ENCODE assay signal across 22 cellular contexts in the genomic region with DNA sequence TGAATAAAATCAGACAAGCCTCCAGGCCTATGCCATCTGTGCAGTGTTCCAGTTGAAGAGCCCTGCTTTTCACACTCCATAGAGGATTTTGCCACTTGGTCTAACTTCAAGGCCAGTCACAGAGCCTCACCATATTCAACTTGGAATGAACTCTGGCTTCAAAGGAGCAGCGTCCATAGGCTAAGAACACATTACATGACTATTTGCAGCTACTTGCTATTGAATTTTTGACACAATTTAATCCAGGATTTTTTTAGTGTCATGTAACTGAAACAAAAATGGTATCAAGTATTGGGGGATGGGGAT. TPM values are rescaled to one million over a fixed set of nuclear protein-coding genes. Genes with fewer than 3 reads are reported as not detected.
DNase-seq lines count a peak whose midpoint lies in the region; ATAC-seq and TF ChIP-seq lines count a peak whose summit lies in the region.
"Had no signal": no experiment of that assay in that cellular context is flagged by ENCODE, and none has a peak within 500 bp of the region (broad histone marks: within the 10 kb centered on the region; RNA-seq: fewer than 3 reads in every experiment).

No MANE protein-coding gene starts in this region.

- TF ChIP-seq CTCF in DND-41 (IDR thresholded peaks at IDR 0.05; ENCODE audit: borderline replicate concordance, extremely low read depth, low read length, poor library complexity, severe bottlenecking) (no peak), dorsolateral prefrontal cortex (IDR thresholded peaks at IDR 0.05 in 54 of 56, conservative IDR thresholded peaks at IDR 0.05 in 2 of 56; ENCODE audit: low read depth in 1 of 56, partially characterized antibody in 56 of 56) (no peak)

- ATAC-seq in DND-41 (ENCODE audit: insufficient read depth, low read depth): no peak
- no peak for ATAC-seq in stimulated activated memory B cell treated with anti-CD40 and anti-IgM and Interleukin-4, amounts not matched to agents 10 μg/mL and 1 μg/mL and 100 μg/mL, for 72 hours
- no peak for ATAC-seq in GM18870 (IDR thresholded peaks at IDR 0.05; ENCODE audit: unreplicated experiment)

- in situ Hi-C loops in HAP-1 (cut with MboI; ENCODE audit: low sequenced_read_pairs): no loop called here

- H3K79me2 ChIP-seq in DND-41 (ENCODE audit: insufficient read depth, low read length): peaks cover 39% of the 10 kb centered on the region

- peak overlapping the region; percentile 14; the same call in 1 of the 2 replicates for H2AFZ ChIP-seq in DND-41 (ENCODE audit: low read depth, low read length)

- peaks cover 20% of the 10 kb centered on the region for H3K9me3 Mint-ChIP-seq in activated CD4-positive, alpha-beta memory T cell treated with anti-CD3 and anti-CD28 coated beads for 36 hours
- H3K9me3 Mint-ChIP-seq in activated CD4-positive, alpha-beta memory T cell treated with anti-CD3 and anti-CD28 coated beads, Interleukin-2, amount 10 ng/mL, durations not matched to agents 7 days and 5 days: peaks cover 21% of the 10 kb centered on the region
- peaks cover 20% of the 10 kb centered on the region for H3K9me3 Mint-ChIP-seq in activated naive CD8-positive, alpha-beta T cell treated with anti-CD3 and anti-CD28 coated beads for 36 hours
- H3K9me3 Mint-ChIP-seq in stimulated activated memory B cell treated with anti-CD40 and anti-IgM and Interleukin-4, amounts not matched to agents 10 μg/mL and 1 μg/mL and 100 μg/mL, for 72 hours: peaks cover 12% of the 10 kb centered on the region

- peaks cover 53% of the 10 kb centered on the region for H3K4me1 Mint-ChIP-seq in activated CD4-positive, alpha-beta memory T cell treated with anti-CD3 and anti-CD28 coated beads for 36 hours (ENCODE audit: low read depth)
- peaks cover 39% of the 10 kb centered on the region for H3K4me1 Mint-ChIP-seq in activated CD4-positive, alpha-beta memory T cell treated with anti-CD3 and anti-CD28 coated beads, Interleukin-2, amount 10 ng/mL, durations not matched to agents 7 days and 5 days
- H3K4me1 Mint-ChIP-seq in activated naive CD8-positive, alpha-beta T cell treated with anti-CD3 and anti-CD28 coated beads for 36 hours: peaks cover 52% of the 10 kb centered on the region
- peaks cover 45% of the 10 kb centered on the region for H3K4me1 Mint-ChIP-seq in stimulated activated memory B cell treated with anti-CD40 and anti-IgM and Interleukin-4, amounts not matched to agents 10 μg/mL and 1 μg/mL and 100 μg/mL, for 72 hours

- H3K4me1 ChIP-seq in DND-41 (ENCODE audit: insufficient read depth, low read length): peaks cover 46% of the 10 kb centered on the region
- no peaks in the 10 kb centered on the region for H3K4me1 ChIP-seq in HAP-1
- H3K4me1 ChIP-seq: prostate gland, SJSA1 had no signal

- H3K27ac Mint-ChIP-seq in activated CD4-positive, alpha-beta memory T cell treated with anti-CD3 and anti-CD28 coated beads for 36 hours: peak overlapping the region; percentile 76
- H3K27ac Mint-ChIP-seq in activated CD4-positive, alpha-beta memory T cell treated with anti-CD3 and anti-CD28 coated beads, Interleukin-2, amount 10 ng/mL, durations not matched to agents 7 days and 5 days: no peak overlapping the region
- H3K27ac Mint-ChIP-seq in activated naive CD8-positive, alpha-beta T cell treated with anti-CD3 and anti-CD28 coated beads for 36 hours: peak overlapping the region; percentile 99
- H3K27ac Mint-ChIP-seq in stimulated activated memory B cell treated with anti-CD40 and anti-IgM and Interleukin-4, amounts not matched to agents 10 μg/mL and 1 μg/mL and 100 μg/mL, for 72 hours: peak overlapping the region; percentile 89

- POLR2A ChIA-PET in activated CD4-positive, alpha-beta memory T cell treated with anti-CD3 and anti-CD28 coated beads for 36 hours (lab: Charles Lee): no interaction called here
- POLR2A ChIA-PET in activated CD4-positive, alpha-beta memory T cell treated with anti-CD3 and anti-CD28 coated beads, Interleukin-2, amount 10 ng/mL, durations not matched to agents 7 days and 5 days (lab: Charles Lee): no interaction called here

- peaks cover 27% of the 10 kb centered on the region for H3K36me3 Mint-ChIP-seq in activated CD4-positive, alpha-beta memory T cell treated with anti-CD3 and anti-CD28 coated beads for 36 hours
- peaks cover 62% of the 10 kb centered on the region for H3K36me3 Mint-ChIP-seq in activated CD4-positive, alpha-beta memory T cell treated with anti-CD3 and anti-CD28 coated beads, Interleukin-2, amount 10 ng/mL, durations not matched to agents 7 days and 5 days (ENCODE audit: low read depth)
- peaks cover 53% of the 10 kb centered on the region for H3K36me3 Mint-ChIP-seq in activated naive CD8-positive, alpha-beta T cell treated with anti-CD3 and anti-CD28 coated beads for 36 hours
- peaks cover 23% of the 10 kb centered on the region for H3K36me3 Mint-ChIP-seq in stimulated activated memory B cell treated with anti-CD40 and anti-IgM and Interleukin-4, amounts not matched to agents 10 μg/mL and 1 μg/mL and 100 μg/mL, for 72 hours

- H3K27ac ChIP-seq in DND-41 (ENCODE audit: low read length) (peak overlapping the region; percentile 98), dorsolateral prefrontal cortex (peak overlapping the region in 2 of 59 donors; percentile 14 to 21)
- H3K27ac ChIP-seq: esophagus muscularis mucosa, prostate gland, SJSA1 had no signal

- no peaks in the 10 kb centered on the region for H3K27me3 Mint-ChIP-seq in activated CD4-positive, alpha-beta memory T cell treated with anti-CD3 and anti-CD28 coated beads for 36 hours
- no peaks in the 10 kb centered on the region for H3K27me3 Mint-ChIP-seq in activated CD4-positive, alpha-beta memory T cell treated with anti-CD3 and anti-CD28 coated beads, Interleukin-2, amount 10 ng/mL, durations not matched to agents 7 days and 5 days
- H3K27me3 Mint-ChIP-seq in activated naive CD8-positive, alpha-beta T cell treated with anti-CD3 and anti-CD28 coated beads for 36 hours: no peaks in the 10 kb centered on the region
- H3K27me3 Mint-ChIP-seq in stimulated activated memory B cell treated with anti-CD40 and anti-IgM and Interleukin-4, amounts not matched to agents 10 μg/mL and 1 μg/mL and 100 μg/mL, for 72 hours: no peaks in the 10 kb centered on the region

- H4K20me1 ChIP-seq in DND-41 (ENCODE audit: insufficient read depth, low read length): no peaks in the 10 kb centered on the region

- H3K4me3 ChIP-seq in DND-41 (ENCODE audit: low read depth in 1 of 2, low read length in 2 of 2) (peak overlapping the region in 1 of 2 experiments; percentile 77; a peak in 2 of 4 replicates), HAP-1 (no peak overlapping the region), dorsolateral prefrontal cortex (no peak overlapping the region)
- H3K4me3 ChIP-seq: esophagus muscularis mucosa, prostate gland, SJSA1, skin epidermis had no signal

- H3K4me3 Mint-ChIP-seq in activated CD4-positive, alpha-beta memory T cell treated with anti-CD3 and anti-CD28 coated beads for 36 hours: no peak overlapping the region
- H3K4me3 Mint-ChIP-seq in activated CD4-positive, alpha-beta memory T cell treated with anti-CD3 and anti-CD28 coated beads, Interleukin-2, amount 10 ng/mL, durations not matched to agents 7 days and 5 days: no peak overlapping the region
- H3K4me3 Mint-ChIP-seq in activated naive CD8-positive, alpha-beta T cell treated with anti-CD3 and anti-CD28 coated beads for 36 hours: no peak overlapping the region
- no peak overlapping the region for H3K4me3 Mint-ChIP-seq in stimulated activated memory B cell treated with anti-CD40 and anti-IgM and Interleukin-4, amounts not matched to agents 10 μg/mL and 1 μg/mL and 100 μg/mL, for 72 hours
- H3K4me3 Mint-ChIP-seq: CD14-positive monocyte had no signal

- no peak for DNase-seq in activated CD4-positive, alpha-beta memory T cell treated with anti-CD3 and anti-CD28 coated beads for 36 hours
- no peak for DNase-seq in activated CD4-positive, alpha-beta memory T cell treated with anti-CD3 and anti-CD28 coated beads, Interleukin-2, amount 10 ng/mL, durations not matched to agents 7 days and 5 days
- no peak for DNase-seq in DND-41
- no peak for DNase-seq in activated naive CD8-positive, alpha-beta T cell treated with anti-CD3 and anti-CD28 coated beads for 36 hours
- no peak for DNase-seq in HAP-1 (ENCODE audit: low spot score in 2 of 2)
- DNase-seq in dorsolateral prefrontal cortex: no peak
- DNase-seq: activated T-cell treated with anti-CD3 and anti-CD28 coated beads, Interleukin-2, amount 50 U/mL, for 1 hour; DMS79; effector CD4-positive, alpha-beta T cell; midbrain; MM.1S; NCI-H1436 treated with DMSO at 0.1 percent for 48 hours; NCI-H748 treated with DMSO at 0.1 percent for 48 hours; stimulated activated CD4-positive, alpha-beta T cell treated with anti-CD3 and anti-CD28 coated beads, Interleukin-4, amount 100 ng/mL, for 1 hour; substantia nigra had no signal

- H3K9me3 ChIP-seq in DND-41 (ENCODE audit: insufficient read depth, low read length, severe bottlenecking) (peaks cover 18% of the 10 kb centered on the region), HAP-1 (no peaks in the 10 kb centered on the region)
- H3K9me3 ChIP-seq: prostate gland, SJSA1 had no signal

- intact Hi-C loops in activated CD4-positive, alpha-beta memory T cell treated with anti-CD3 and anti-CD28 coated beads for 36 hours (cut with micrococcal nuclease): loop anchor here (2.0 kb wide), 1 partner anchor 249 kb away; no protein-coding TSS in a partner anchor
- intact Hi-C loops in dorsolateral prefrontal cortex (cut with DNase I): no loop called here

- H3K36me3 ChIP-seq in DND-41 (ENCODE audit: insufficient read depth, low read length): peaks cover 13% of the 10 kb centered on the region
- H3K36me3 ChIP-seq in HAP-1 (replicated peaks): no peaks in the 10 kb centered on the region
- H3K36me3 ChIP-seq: esophagus muscularis mucosa, prostate gland, SJSA1 had no signal

- H3K27me3 ChIP-seq in DND-41 (ENCODE audit: insufficient read depth, low read length, poor library complexity): no peaks in the 10 kb centered on the region
- H3K27me3 ChIP-seq in HAP-1 (ENCODE audit: low read depth): peaks cover 10% of the 10 kb centered on the region; the same call in 1 of the 2 replicates
- peaks cover 0 to 18% (median 0%) of the 10 kb centered on the region in 45 donors for H3K27me3 ChIP-seq in dorsolateral prefrontal cortex
- H3K27me3 ChIP-seq: esophagus muscularis mucosa, SJSA1 had no signal

- peak overlapping the region; percentile 73 for H3K4me2 ChIP-seq in DND-41 (ENCODE audit: insufficient read depth, low read length)

- H3K9ac ChIP-seq in DND-41 (ENCODE audit: low read depth, low read length): peak overlapping the region; percentile 81

- CTCF ChIA-PET in activated CD4-positive, alpha-beta memory T cell treated with anti-CD3 and anti-CD28 coated beads for 36 hours (lab: Charles Lee): no interaction called here
- CTCF ChIA-PET in activated CD4-positive, alpha-beta memory T cell treated with anti-CD3 and anti-CD28 coated beads, Interleukin-2, amount 10 ng/mL, durations not matched to agents 7 days and 5 days (lab: Charles Lee): no interaction called here

RNA-seq across cellular contexts. Expression of a gene that starts 2.7 kb away (rescaled TPM):
- 10 to 100 TPM; 26.5 to 29.9 TPM for total RNA-seq in activated CD4-positive, alpha-beta memory T cell treated with anti-CD3 and anti-CD28 coated beads for 36 hours
- 10 to 100 TPM; 61.6 to 70.6 TPM for total RNA-seq in activated CD4-positive, alpha-beta memory T cell treated with anti-CD3 and anti-CD28 coated beads, Interleukin-2, amount 10 ng/mL, durations not matched to agents 7 days and 5 days
- 10 to 100 TPM; 76.4 to 78.5 TPM for total RNA-seq in activated naive CD8-positive, alpha-beta T cell treated with anti-CD3 and anti-CD28 coated beads for 36 hours
- total RNA-seq in dorsolateral prefrontal cortex: 10 to 100 TPM in 8 of 120 experiments, 1 to 10 TPM in 112; 1.4 to 26.8 (median 5.0) TPM

RNA-seq across cellular contexts. Expression of a gene that starts 25.6 kb away (rescaled TPM):
- total RNA-seq in activated CD4-positive, alpha-beta memory T cell treated with anti-CD3 and anti-CD28 coated beads for 36 hours: not detected
- total RNA-seq in activated CD4-positive, alpha-beta memory T cell treated with anti-CD3 and anti-CD28 coated beads, Interleukin-2, amount 10 ng/mL, durations not matched to agents 7 days and 5 days: under 1 TPM; 0.15 to 0.30 TPM
- total RNA-seq in activated naive CD8-positive, alpha-beta T cell treated with anti-CD3 and anti-CD28 coated beads for 36 hours: under 1 TPM; 0.10 to 0.36 TPM
- under 1 TPM in 4 of 120 experiments, not detected in 116; 0.18 to 0.40 (median 0.36) TPM for total RNA-seq in dorsolateral prefrontal cortex
- total RNA-seq: esophagus muscularis mucosa, prostate gland, SJSA1 had no signal
